Comparison of ENCODE assay signal across 2 cellular contexts in genomic region chr15:75734861-75735760, GRCh38. TPM values are rescaled to one million over a fixed set of nuclear protein-coding genes. Genes with fewer than 3 reads are reported as not detected.
"Had no signal": no experiment of that assay in that cellular context is flagged by ENCODE, and none has a peak within 500 bp of the region (broad histone marks: within the 10 kb centered on the region; RNA-seq: fewer than 3 reads in every experiment).

No MANE protein-coding gene starts in this region.

RNA-seq across cellular contexts. Expression of gene CSPG4, which starts 22.5 kb away (rescaled TPM):
- total RNA-seq: activated naive CD8-positive, alpha-beta T cell treated with anti-CD3 and anti-CD28 coated beads, Interleukin-2, amount 10 ng/mL, durations not matched to agents 7 days and 5 days; activated T-helper 1 cell treated with anti-CD3 and anti-CD28 coated beads, Interleukin-12 subunit alpha, Interleukin-12 subunit beta, Interleukin-2, Interleukin-4 antibody, amounts not matched to agents 30 ng/mL and 10 ng/mL and 1 ng/mL, durations not matched to agents 14 hours and 24 hours and 36 hours had no signal
